Comparison of ENCODE assay signal across 1 cellular context in the genomic region with DNA sequence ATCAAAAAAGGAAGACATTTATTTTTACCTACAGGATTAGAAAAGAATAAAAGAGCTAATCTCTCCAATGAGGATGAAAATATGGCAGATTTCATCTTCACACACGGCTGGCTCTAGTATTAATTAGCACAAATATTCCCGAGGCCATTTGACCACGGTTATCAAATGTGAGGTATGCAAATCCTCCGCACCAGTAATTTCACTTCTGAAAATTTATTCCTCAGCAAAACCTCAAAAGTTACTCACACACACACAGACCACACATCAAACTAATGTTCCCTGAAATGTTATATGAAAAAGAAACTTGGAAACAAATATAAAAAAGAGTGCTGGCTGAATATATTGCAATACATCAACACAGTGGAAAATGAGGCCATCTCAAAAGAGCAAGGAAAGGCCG.
TF ChIP-seq lines count a peak whose summit lies in the region.

No MANE protein-coding gene starts in this region.

TF ChIP-seq in GM12878, 131 proteins besides CTCF, POLR2A, EP300 and RAD21 (continued from another document):
- peak; percentile 65; the same call in 1 of the 3 replicates for TF ChIP-seq POU2F2 (IDR thresholded peaks at IDR 0.05; ENCODE audit: borderline replicate concordance, low read depth, low read length)
- peak; percentile 51 to 69; a peak in 2 of 4 replicates for TF ChIP-seq IKZF2 (IDR thresholded peaks at IDR 0.05)
- TF ChIP-seq RUNX3 (IDR thresholded peaks at IDR 0.05; ENCODE audit: low read length) = peak; percentile 17; the same call in 1 of the 2 replicates
- peak; percentile 64 for TF ChIP-seq MTA2 (IDR thresholded peaks at IDR 0.05; ENCODE audit: low read depth)
